16 cellular contexts compared by ENCODE assay signal in the genomic region with DNA sequence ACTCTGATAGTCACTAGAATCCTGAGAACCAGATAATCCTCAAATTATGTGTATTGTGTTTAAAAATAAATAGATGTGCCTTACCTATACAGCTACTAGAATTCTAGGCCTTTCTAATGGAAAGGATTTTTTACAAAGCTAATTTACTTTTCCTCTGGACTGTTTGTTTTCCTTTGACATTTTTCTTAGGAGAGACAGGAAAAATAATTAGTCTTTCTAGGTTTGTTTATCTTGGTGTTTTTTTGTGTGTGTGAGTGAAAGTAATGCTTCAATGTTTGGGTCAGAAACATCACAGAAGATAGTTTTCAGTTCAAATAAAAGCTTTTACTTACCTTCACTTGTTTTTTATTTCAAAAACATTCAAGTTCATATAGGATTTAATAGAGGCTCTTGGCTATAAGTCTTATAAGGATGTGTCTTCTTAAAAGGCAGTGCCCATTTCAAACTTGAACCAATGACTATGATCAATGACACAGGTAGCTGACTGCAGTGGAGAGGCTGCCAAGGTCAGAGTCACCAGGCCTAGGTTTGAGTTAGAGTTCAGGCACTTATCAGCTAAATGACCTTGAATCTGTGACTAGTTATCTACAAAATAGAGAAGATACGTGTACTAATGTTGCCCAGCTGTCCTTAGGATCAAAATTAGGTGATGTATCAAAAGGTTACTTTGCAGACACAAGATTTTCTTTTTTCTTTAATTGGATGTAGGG.
A peak's percentile ranks its signal among the peaks of the same experiment; 100 is the strongest.
DNase-seq lines count a peak whose midpoint lies in the region; ATAC-seq and TF ChIP-seq lines count a peak whose summit lies in the region.
"Had no signal": no experiment of that assay in that cellular context is flagged by ENCODE, and none has a peak within 500 bp of the region (broad histone marks: within the 10 kb centered on the region; RNA-seq: fewer than 3 reads in every experiment).

No MANE protein-coding gene starts in this region.

- H3K36me3 ChIP-seq in HEK293 (ENCODE audit: control insufficient read depth in 2 of 2, insufficient read depth in 1 of 2, low read length in 2 of 2) (no peaks in the 10 kb centered on the region), hepatocyte (replicated peaks; ENCODE audit: insufficient read depth, low read depth) (no peaks in the 10 kb centered on the region), transverse colon (no peaks in the 10 kb centered on the region)
- H3K36me3 ChIP-seq: BE2C, HAP-1 had no signal

- no peak overlapping the region for H3K27ac ChIP-seq in HEK293 (ENCODE audit: extremely low read depth, low read depth, low read length)
- H3K27ac ChIP-seq in hepatocyte = peak overlapping the region; percentile 4
- no peak overlapping the region for H3K27ac ChIP-seq in transverse colon
- H3K27ac ChIP-seq: GM23248, HL-60 had no signal

- no peaks in the 10 kb centered on the region for H3K9me2 ChIP-seq in hepatocyte (replicated peaks; ENCODE audit: insufficient read depth)

- H3K79me2 ChIP-seq in hepatocyte = no peaks in the 10 kb centered on the region

- no peaks in the 10 kb centered on the region for H3K9me3 Mint-ChIP-seq in progenitor cell of endocrine pancreas (ENCODE audit: low read depth)
- H3K9me3 Mint-ChIP-seq in activated T-helper 17 cell treated with anti-CD3 and anti-CD28 coated beads, Interleukin-2, amount 50 U/mL, for 72 hours = no peaks in the 10 kb centered on the region
- H3K9me3 Mint-ChIP-seq: CD8-positive, alpha-beta memory T cell; IgD-negative memory B cell had no signal

- H3K4me1 ChIP-seq in HEK293 (ENCODE audit: control insufficient read depth, insufficient read depth, low read length) = no peaks in the 10 kb centered on the region
- H3K4me1 ChIP-seq in hepatocyte (ENCODE audit: insufficient read depth) = peaks cover 9% of the 10 kb centered on the region
- no peaks in the 10 kb centered on the region for H3K4me1 ChIP-seq in transverse colon
- H3K4me1 ChIP-seq: BE2C, HAP-1 had no signal

- no peak overlapping the region for H2AFZ ChIP-seq in hepatocyte
- H2AFZ ChIP-seq: GM23248 had no signal

- H3K4me3 ChIP-seq in HEK293 (ENCODE audit: low read depth, low read length) (no peak overlapping the region), hepatocyte (no peak overlapping the region), transverse colon (no peak overlapping the region)
- H3K4me3 ChIP-seq: GM23248, HAP-1 had no signal

- in situ Hi-C loops in transverse colon (cut with MboI; ENCODE audit: low pct_ligation_motif_present in 1 of 4, low pct_unique_long_range_greater_than_20kb in 1 of 4, low sequenced_read_pairs in 3 of 4) = no loop called here

- no peaks in the 10 kb centered on the region for H3K9me3 ChIP-seq in HEK293 (ENCODE audit: control insufficient read depth, insufficient read depth, low read depth, low read length)
- H3K9me3 ChIP-seq in hepatocyte (ENCODE audit: low read depth) = no peaks in the 10 kb centered on the region
- no peaks in the 10 kb centered on the region for H3K9me3 ChIP-seq in transverse colon
- H3K9me3 ChIP-seq: BE2C, HAP-1 had no signal

- peaks cover 49% of the 10 kb centered on the region for H3K4me1 Mint-ChIP-seq in progenitor cell of endocrine pancreas (ENCODE audit: low read depth)
- no peaks in the 10 kb centered on the region for H3K4me1 Mint-ChIP-seq in activated T-helper 17 cell treated with anti-CD3 and anti-CD28 coated beads, Interleukin-2, amount 50 U/mL, for 72 hours
- H3K4me1 Mint-ChIP-seq: CD4-positive, CD25-positive, alpha-beta regulatory T cell; CD8-positive, alpha-beta memory T cell; IgD-negative memory B cell had no signal

- intact Hi-C loops in transverse colon (cut with DNase I; ENCODE audit: low total_unique reads) = no loop called here

- no peak for TF ChIP-seq POLR2A in transverse colon (IDR thresholded peaks at IDR 0.05)

- H4K20me1 ChIP-seq in hepatocyte (ENCODE audit: insufficient read depth, poor library complexity, severe bottlenecking) = no peaks in the 10 kb centered on the region

- TF ChIP-seq EP300 in transverse colon (IDR thresholded peaks at IDR 0.05; ENCODE audit: low read depth) = no peak

- TF ChIP-seq CTCF in HEK293 (tag by site-specific recombination; IDR thresholded peaks at IDR 0.05) (no peak), hepatocyte (IDR thresholded peaks at IDR 0.05; ENCODE audit: poor library complexity) (no peak), progenitor cell of endocrine pancreas (IDR thresholded peaks at IDR 0.05; ENCODE audit: unreplicated experiment) (no peak), transverse colon (IDR thresholded peaks at IDR 0.05) (no peak)

- no peak overlapping the region for H3K4me3 Mint-ChIP-seq in progenitor cell of endocrine pancreas (ENCODE audit: low read depth)
- H3K4me3 Mint-ChIP-seq in activated T-helper 17 cell treated with anti-CD3 and anti-CD28 coated beads, Interleukin-2, amount 50 U/mL, for 72 hours = no peak overlapping the region
- H3K4me3 Mint-ChIP-seq: CD4-positive, CD25-positive, alpha-beta regulatory T cell; CD8-positive, alpha-beta memory T cell had no signal

- no peaks in the 10 kb centered on the region for H3K27me3 ChIP-seq in hepatocyte
- H3K27me3 ChIP-seq in transverse colon = no peaks in the 10 kb centered on the region

- CTCF ChIA-PET in HEK293 (lab: Yijun Ruan, JAX) = interaction anchor here (3.4 kb wide), 2 partner anchors 11 to 209 kb away, joined by 14 to 17 read pairs; no protein-coding TSS in a partner anchor

- 85% methylated on average over 1 of the region's 1 CpG for WGBS in hepatocyte (ENCODE audit: low lambda C conversion rate, missing lambda C conversion rate)
- 79 to 81% methylated on average over 1 of the region's 1 CpG for WGBS in transverse colon (ENCODE audit: low coverage in 1 of 2), 2 donors

- no peaks in the 10 kb centered on the region for H3K36me3 Mint-ChIP-seq in progenitor cell of endocrine pancreas (ENCODE audit: insufficient read depth)
- no peaks in the 10 kb centered on the region for H3K36me3 Mint-ChIP-seq in activated T-helper 17 cell treated with anti-CD3 and anti-CD28 coated beads, Interleukin-2, amount 50 U/mL, for 72 hours (ENCODE audit: low read depth)
- H3K36me3 Mint-ChIP-seq: CD4-positive, CD25-positive, alpha-beta regulatory T cell; CD8-positive, alpha-beta memory T cell; IgD-negative memory B cell had no signal

- H3K27ac Mint-ChIP-seq in progenitor cell of endocrine pancreas = peak overlapping the region; percentile 46
- H3K27ac Mint-ChIP-seq in activated T-helper 17 cell treated with anti-CD3 and anti-CD28 coated beads, Interleukin-2, amount 50 U/mL, for 72 hours = no peak overlapping the region
- H3K27ac Mint-ChIP-seq: CD4-positive, CD25-positive, alpha-beta regulatory T cell; CD8-positive, alpha-beta memory T cell; IgD-negative memory B cell had no signal

- H3K27me3 Mint-ChIP-seq in progenitor cell of endocrine pancreas = peaks cover 3% of the 10 kb centered on the region
- no peaks in the 10 kb centered on the region for H3K27me3 Mint-ChIP-seq in activated T-helper 17 cell treated with anti-CD3 and anti-CD28 coated beads, Interleukin-2, amount 50 U/mL, for 72 hours
- H3K27me3 Mint-ChIP-seq: CD4-positive, CD25-positive, alpha-beta regulatory T cell had no signal

- POLR2A ChIA-PET in HEK293 (lab: Yijun Ruan, JAX) = no interaction called here

- peak; percentile 20 for DNase-seq in NCI-H748 (lab: John Stamatoyannopoulos, UW; ENCODE audit: unreplicated experiment)
- DNase-seq in hepatocyte (ENCODE audit: low spot score) = no peak
- DNase-seq in progenitor cell of endocrine pancreas (ENCODE audit: low spot score, unreplicated experiment) = no peak
- DNase-seq in transverse colon = no peak
- DNase-seq in epidermal melanocyte (ENCODE audit: insufficient read length, low spot score) = no peak
- DNase-seq: 8988T; BE2C; CD4-positive, CD25-positive, alpha-beta regulatory T cell; CD8-positive, alpha-beta memory T cell; COR-L47; GM23248 had no signal

- H3K4me2 ChIP-seq in hepatocyte = no peak overlapping the region

- no peak for ATAC-seq in activated T-helper 17 cell treated with anti-CD3 and anti-CD28 coated beads, Interleukin-2, amount 50 U/mL, for 72 hours (replicated peaks)

TF ChIP-seq in HEK293, 187 proteins besides CTCF, POLR2A, EP300 and RAD21:
- peak; percentile 51; the same call in 1 of the 2 replicates for TF ChIP-seq PRDM1 (tag by site-specific recombination; IDR thresholded peaks at IDR 0.05)
- no peak for TF ChIP-seq HOXA7 (CRISPR knock-in tag; IDR thresholded peaks at IDR 0.05; ENCODE audit: borderline replicate concordance)
- no peak for TF ChIP-seq REPIN1 (tag by site-specific recombination; IDR thresholded peaks at IDR 0.05; ENCODE audit: low read depth)
- TF ChIP-seq, protein P1, sequence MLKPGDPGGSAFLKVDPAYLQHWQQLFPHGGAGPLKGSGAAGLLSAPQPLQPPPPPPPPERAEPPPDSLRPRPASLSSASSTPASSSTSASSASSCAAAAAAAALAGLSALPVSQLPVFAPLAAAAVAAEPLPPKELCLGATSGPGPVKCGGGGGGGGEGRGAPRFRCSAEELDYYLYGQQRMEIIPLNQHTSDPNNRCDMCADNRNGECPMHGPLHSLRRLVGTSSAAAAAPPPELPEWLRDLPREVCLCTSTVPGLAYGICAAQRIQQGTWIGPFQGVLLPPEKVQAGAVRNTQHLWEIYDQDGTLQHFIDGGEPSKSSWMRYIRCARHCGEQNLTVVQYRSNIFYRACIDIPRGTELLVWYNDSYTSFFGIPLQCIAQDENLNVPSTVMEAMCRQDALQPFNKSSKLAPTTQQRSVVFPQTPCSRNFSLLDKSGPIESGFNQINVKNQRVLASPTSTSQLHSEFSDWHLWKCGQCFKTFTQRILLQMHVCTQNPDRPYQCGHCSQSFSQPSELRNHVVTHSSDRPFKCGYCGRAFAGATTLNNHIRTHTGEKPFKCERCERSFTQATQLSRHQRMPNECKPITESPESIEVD (tag by site-specific recombination; IDR thresholded peaks at IDR 0.05) = peak; percentile 66
- no peak for TF ChIP-seq ZNF510 (tag by site-specific recombination; IDR thresholded peaks at IDR 0.05; ENCODE audit: insufficient replicate concordance)
TF ChIP-seq in HEK293: peak in this region for 2.
